10 cellular contexts compared by ENCODE assay signal in genomic region chr22:20237480-20238440, GRCh38. TPM values are rescaled to one million over a fixed set of nuclear protein-coding genes. Genes with fewer than 3 reads are reported as not detected.
DNase-seq lines count a peak whose midpoint lies in the region; TF ChIP-seq lines count a peak whose summit lies in the region.
"Had no signal": no experiment of that assay in that cellular context is flagged by ENCODE, and none has a peak within 500 bp of the region (broad histone marks: within the 10 kb centered on the region; RNA-seq: fewer than 3 reads in every experiment).

No MANE protein-coding gene starts in this region.

- H3K27me3 ChIP-seq in adipocyte (replicated peaks; ENCODE audit: control insufficient read depth, insufficient read depth, low read length): peaks cover 24% of the 10 kb centered on the region
- no peaks in the 10 kb centered on the region for H3K27me3 ChIP-seq in ovary
- H3K27me3 ChIP-seq: esophagus muscularis mucosa had no signal

- H3K4me3 ChIP-seq in adipocyte (ENCODE audit: low read length) (no peak overlapping the region), ovary (no peak overlapping the region)

- peak overlapping the region in 1 of 2 donors; percentile 64 for H3K27ac ChIP-seq in ovary

- WGBS in ovary, 3 donors: 69 to 76% (median 73%) methylated on average over 24 to 28 of the region's 28 CpGs

- TF ChIP-seq CTCF in ovary (IDR thresholded peaks at IDR 0.05): no peak

- TF ChIP-seq POLR2A in ovary (IDR thresholded peaks at IDR 0.05): no peak

- no peak for TF ChIP-seq EP300 in ovary (IDR thresholded peaks at IDR 0.05)

- intact Hi-C loops in ovary (cut with DNase I): no loop called here

- H3K36me3 ChIP-seq in adipocyte (ENCODE audit: control insufficient read depth, insufficient read depth, low read length, severe bottlenecking) (no peaks in the 10 kb centered on the region), ovary (no peaks in the 10 kb centered on the region)
- H3K36me3 ChIP-seq: esophagus muscularis mucosa had no signal

- H3K4me1 ChIP-seq in adipocyte (ENCODE audit: control insufficient read depth, insufficient read depth, low read length): peaks cover 4% of the 10 kb centered on the region
- H3K4me1 ChIP-seq in ovary (ENCODE audit: insufficient read depth): peaks cover 32% of the 10 kb centered on the region

- DNase-seq in NCI-H2171 treated with DMSO at 0.1 percent for 48 hours (lab: John Stamatoyannopoulos, UW): peak; percentile 9
- DNase-seq in NCI-H2171 (lab: John Stamatoyannopoulos, UW): no peak
- DNase-seq in T-helper 2 cell: peak in 3 of 5 experiments; percentile 23 to 72 (median 71)
- peak; percentile 10 for DNase-seq in adipocyte (ENCODE audit: low read depth)
- peak in 4 of 5 donors; percentile 47 to 67 (median 61) for DNase-seq in ovary
- DNase-seq in NCI-H146 (lab: John Stamatoyannopoulos, UW): no peak
- DNase-seq in NCI-H82 (lab: John Stamatoyannopoulos, UW): no peak
- no peak for DNase-seq in GM19238 (ENCODE audit: insufficient read length, low spot score)
- DNase-seq: left cardiac atrium had no signal

- no peak overlapping the region for H3K9ac ChIP-seq in adipocyte (ENCODE audit: low read length)

- no peaks in the 10 kb centered on the region for H3K9me3 ChIP-seq in adipocyte (ENCODE audit: control insufficient read depth, low read length)
- H3K9me3 ChIP-seq in ovary: no peaks in the 10 kb centered on the region
- H3K9me3 ChIP-seq: esophagus muscularis mucosa had no signal

RNA-seq across cellular contexts. Expression of gene RTN4R, which starts 30.4 kb away (rescaled TPM):
- 1 to 10 TPM in 4 of 7 donors, under 1 TPM in 3; 0.48 to 8.2 (median 2.2) TPM for total RNA-seq in ovary
- 1 to 10 TPM in 1 of 2 donors, not detected in 1; 1.5 TPM for polyA plus RNA-seq in ovary

Comparison
In these comparisons a context has a peak if more than half of its experiments do, and no peak if none do; other contexts are left out.
1. DNase-seq: peak in NCI-H2171 treated with DMSO at 0.1 percent for 48 hours (single experiment), T-helper 2 cell (3 of 5), adipocyte (single experiment) and ovary (4 of 5); none in NCI-H2171 (single experiment), NCI-H146 (single experiment), NCI-H82 (single experiment) and GM19238 (single experiment).